20 cellular contexts compared by ENCODE assay signal in the genomic region with DNA sequence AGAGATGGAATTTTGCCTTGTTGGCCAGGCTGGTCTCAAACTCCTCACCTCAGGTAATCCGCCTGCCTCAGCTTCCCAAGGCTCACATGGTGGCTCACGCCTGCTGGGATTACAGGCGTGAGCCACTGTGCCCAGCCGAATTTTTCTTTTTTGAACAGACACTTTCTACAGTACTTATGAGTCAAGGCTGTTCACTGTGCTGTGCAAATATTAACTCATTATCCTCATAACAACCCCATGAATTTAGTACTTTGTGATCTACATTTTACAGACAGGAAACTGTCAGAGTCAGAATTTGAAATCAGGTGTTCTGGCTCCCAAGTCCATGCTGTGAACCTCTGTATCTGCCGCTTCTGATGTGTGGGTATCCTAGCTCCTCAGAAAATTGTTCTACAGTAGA. TPM values are rescaled to one million over a fixed set of nuclear protein-coding genes. Genes with fewer than 3 reads are reported as not detected.
DNase-seq lines count a peak whose midpoint lies in the region; ATAC-seq, FAIRE-seq and TF ChIP-seq lines count a peak whose summit lies in the region.
"Had no signal": no experiment of that assay in that cellular context is flagged by ENCODE, and none has a peak within 500 bp of the region (broad histone marks: within the 10 kb centered on the region; RNA-seq: fewer than 3 reads in every experiment).

No MANE protein-coding gene starts in this region.

- WGBS in HepG2 (ENCODE audit: low lambda C conversion rate) = 55% methylated on average over 5 of the region's 5 CpGs
- WGBS in right lobe of liver (ENCODE audit: insufficient coverage, low coverage, low lambda C conversion rate, missing lambda C conversion rate) = 75% methylated on average over 5 of the region's 5 CpGs

- no peak for TF ChIP-seq RAD21 in HepG2 (CRISPR knock-in tag; IDR thresholded peaks at IDR 0.05)

- TF ChIP-seq CTCF in HepG2 (CRISPR knock-in tag; IDR thresholded peaks at IDR 0.05) (no peak), right lobe of liver (IDR thresholded peaks at IDR 0.05) (no peak), left lung (IDR thresholded peaks at IDR 0.05) (no peak), gastrocnemius medialis (IDR thresholded peaks at IDR 0.05 in 4 of 5, conservative IDR thresholded peaks at IDR 0.05 in 1 of 5) (no peak)

- ATAC-seq in HepG2 (peak; percentile 94), right lobe of liver (no peak), left lung (peak; percentile 92), gastrocnemius medialis (no peak)
- no peak for ATAC-seq in activated T-helper 17 cell treated with anti-CD3 and anti-CD28 coated beads, Interleukin-2, amount 50 U/mL, for 72 hours (replicated peaks)
- ATAC-seq: SK-N-SH treated with all-trans-retinoic acid at 6 μM for 48 hours had no signal

- no peak for FAIRE-seq in HepG2 (lab: Jason Lieb, UNC)

- TF ChIP-seq POLR2A in HepG2 (IDR thresholded peaks at IDR 0.05; ENCODE audit: insufficient read depth in 1 of 2, low read depth in 2 of 2, low read length in 2 of 2) (no peak), right lobe of liver (IDR thresholded peaks at IDR 0.05) (no peak), gastrocnemius medialis (IDR thresholded peaks at IDR 0.05) (no peak)

- H3K27ac Mint-ChIP-seq in activated T-helper 17 cell treated with anti-CD3 and anti-CD28 coated beads, Interleukin-2, amount 50 U/mL, for 72 hours = peak overlapping the region; percentile 4
- H3K27ac Mint-ChIP-seq: HFFc6 had no signal

- H3K4me3 Mint-ChIP-seq in activated T-helper 17 cell treated with anti-CD3 and anti-CD28 coated beads, Interleukin-2, amount 50 U/mL, for 72 hours = no peak overlapping the region
- H3K4me3 Mint-ChIP-seq: HFFc6 had no signal

- TF ChIP-seq EP300 in HepG2 (IDR thresholded peaks at IDR 0.05; ENCODE audit: low read depth in 2 of 2, low read length in 2 of 2) (no peak), HepG2 (CRISPR knock-in tag; IDR thresholded peaks at IDR 0.05; ENCODE audit: borderline replicate concordance) (no peak)

- intact Hi-C loops in HepG2 (cut with micrococcal nuclease; ENCODE audit: unreplicated experiment) (no loop called here), right lobe of liver (cut with DNase I) (no loop called here), left lung (cut with DNase I) (no loop called here), gastrocnemius medialis (cut with DNase I; ENCODE audit: low total_unique reads) (loop anchor here (2.0 kb wide), 1 partner anchor 19 kb away; no protein-coding TSS in a partner anchor)

- peaks cover 2 to 17% of the 10 kb centered on the region in 2 experiments for H3K36me3 ChIP-seq in HepG2 (replicated peaks in 1 of 2; ENCODE audit: control insufficient read depth in 1 of 2, insufficient read depth in 2 of 2, low read length in 2 of 2)
- no peaks in the 10 kb centered on the region for H3K36me3 ChIP-seq in right lobe of liver
- peaks cover 0 to 20% of the 10 kb centered on the region in 2 donors for H3K36me3 ChIP-seq in left lung
- peaks cover 0 to 6% of the 10 kb centered on the region in 2 donors for H3K36me3 ChIP-seq in gastrocnemius medialis

- POLR2A ChIA-PET in HepG2 (lab: Yijun Ruan, JAX) = no interaction called here

- in situ Hi-C loops in HepG2 (cut with HindIII; ENCODE audit: extremely low pct_ligation_motif_present, low pct_unique_long_range_greater_than_20kb) = loop anchor here (25.0 kb wide), 1 partner anchor 107 kb away; a partner anchor contains a TSS
- in situ Hi-C loops in gastrocnemius medialis (cut with MboI; ENCODE audit: low sequenced_read_pairs in 4 of 4) = no loop called here

- H3K4me1 ChIP-seq in HepG2 (ENCODE audit: insufficient read depth, low read length) (peaks cover 16% of the 10 kb centered on the region), right lobe of liver (peaks cover 0 to 19% (median 2%) of the 10 kb centered on the region in 4 donors), left lung (peaks cover 0 to 14% of the 10 kb centered on the region in 2 donors), gastrocnemius medialis (peaks cover 27 to 29% of the 10 kb centered on the region in 2 donors)

- H3K27me3 Mint-ChIP-seq in activated T-helper 17 cell treated with anti-CD3 and anti-CD28 coated beads, Interleukin-2, amount 50 U/mL, for 72 hours = no peaks in the 10 kb centered on the region

- BruUV-seq in HepG2 (replicated peaks; lab: Mats Ljungman, UMichigan) = no TSS peak

- H4K20me1 ChIP-seq in HepG2 (ENCODE audit: insufficient read depth, low read length) = 0 out of 2 replicates have a peak, but pooled peaks cover 4% of the 10 kb centered on the region

- peak; percentile 70 for DNase-seq in HepG2 (ENCODE audit: low spot score)
- DNase-seq in right lobe of liver = no peak
- DNase-seq in left lung = no peak
- DNase-seq in NK-92 treated with Interleukin-12 subunit alpha and Interleukin-12 subunit beta, amount 100 ng/mL, for 24 hours (lab: John Stamatoyannopoulos, UW) = no peak
- DNase-seq in stimulated activated naive CD4-positive, alpha-beta T cell (lab: John Stamatoyannopoulos, UW) = no peak
- no peak for DNase-seq in gastrocnemius medialis
- DNase-seq: C1 segment of cervical spinal cord, GDM1, H7, HFFc6, NCI-H1417 treated with DMSO at 0.1 percent for 48 hours, NCI-H187 treated with DMSO at 0.1 percent for 48 hours, NCI-H526 treated with DMSO at 0.1 percent for 48 hours, RPMI8226, SIG-M5 had no signal

- no peaks in the 10 kb centered on the region for H3K79me2 ChIP-seq in HepG2 (ENCODE audit: insufficient read depth, low read length)

- no peaks in the 10 kb centered on the region for H3K9me3 Mint-ChIP-seq in activated T-helper 17 cell treated with anti-CD3 and anti-CD28 coated beads, Interleukin-2, amount 50 U/mL, for 72 hours
- H3K9me3 Mint-ChIP-seq: HFFc6 had no signal

- no peak overlapping the region for H2AFZ ChIP-seq in HepG2 (ENCODE audit: low read length)

- H3K36me3 Mint-ChIP-seq in activated T-helper 17 cell treated with anti-CD3 and anti-CD28 coated beads, Interleukin-2, amount 50 U/mL, for 72 hours (ENCODE audit: low read depth) = peaks cover 43% of the 10 kb centered on the region

- H3K27me3 ChIP-seq in HepG2 (ENCODE audit: control insufficient read depth in 1 of 2, insufficient read depth in 2 of 2, low read length in 2 of 2) = no peaks in the 10 kb centered on the region
- H3K27me3 ChIP-seq in right lobe of liver = no peaks in the 10 kb centered on the region
- no peaks in the 10 kb centered on the region for H3K27me3 ChIP-seq in left lung
- H3K27me3 ChIP-seq in gastrocnemius medialis = no peaks in the 10 kb centered on the region

- H3K27ac ChIP-seq in HepG2 (ENCODE audit: extremely low read length, insufficient read depth, low read length) = peak overlapping the region; percentile 67
- no peak overlapping the region for H3K27ac ChIP-seq in right lobe of liver
- peak overlapping the region in 1 of 2 donors; percentile 28 for H3K27ac ChIP-seq in left lung
- H3K27ac ChIP-seq in gastrocnemius medialis = no peak overlapping the region
- H3K27ac ChIP-seq: KMS-11 had no signal

- 0 out of 2 replicates have a peak overlapping the region, but pooled peaks have one; percentile 20 for H3K4me2 ChIP-seq in HepG2 (ENCODE audit: low read depth, low read length)
- H3K4me2 ChIP-seq: KMS-11 had no signal

- no peak overlapping the region for H3K9ac ChIP-seq in HepG2 (ENCODE audit: insufficient read depth, low read depth, low read length)
- H3K9ac ChIP-seq: KMS-11 had no signal

- H3K4me3 ChIP-seq in HepG2 (replicated peaks in 1 of 3; ENCODE audit: insufficient read depth in 1 of 3, low read depth in 2 of 3, low read length in 3 of 3) (peak overlapping the region in 1 of 3 experiments; percentile 6; a peak in 1 of 6 replicates), right lobe of liver (no peak overlapping the region), left lung (no peak overlapping the region), gastrocnemius medialis (no peak overlapping the region)

- H3K9me3 ChIP-seq in HepG2 (ENCODE audit: low read length) = no peaks in the 10 kb centered on the region
- no peaks in the 10 kb centered on the region for H3K9me3 ChIP-seq in right lobe of liver
- H3K9me3 ChIP-seq in left lung = no peaks in the 10 kb centered on the region
- no peaks in the 10 kb centered on the region for H3K9me3 ChIP-seq in gastrocnemius medialis

- H3K4me1 Mint-ChIP-seq in activated T-helper 17 cell treated with anti-CD3 and anti-CD28 coated beads, Interleukin-2, amount 50 U/mL, for 72 hours = peaks cover 12% of the 10 kb centered on the region

- CTCF ChIA-PET in HepG2 (lab: Yijun Ruan, JAX; ENCODE audit: low intra/inter-chr PET ratio, low total read pairs) = no interaction called here

RNA-seq across cellular contexts. Expression of a gene that starts 25.7 kb away (rescaled TPM):
- total RNA-seq in HepG2 (2016; rRNA removed; fragmentation: Illumina TruSeq; extraction: Trizol) (11.0 TPM in 2 replicates), right lobe of liver (1 to 10 TPM in 5 of 6 experiments, under 1 TPM in 1; 0.31 to 2.8 (median 2.3) TPM), left lung (under 1 TPM; 0.52 to 0.82 TPM), gastrocnemius medialis (10 to 100 TPM in 2 of 4 donors, 1 to 10 TPM in 2; 4.7 to 13.8 (median 10.0) TPM)
- 6.7 and 7.7 TPM in 2 replicates for total RNA-seq in HepG2 (2016; cell fraction: cytosol; rRNA removed; fragmentation: Illumina TruSeq; extraction: Trizol; ENCODE audit: low read depth)
- 9.5 and 11.0 TPM in 2 replicates for total RNA-seq in HepG2 (2016; cell fraction: insoluble cytoplasmic fraction; rRNA removed; fragmentation: Illumina TruSeq; extraction: Trizol)
- total RNA-seq in HepG2 (2016; cell fraction: membrane; rRNA removed; fragmentation: Illumina TruSeq; extraction: Trizol) = 22.4 and 23.7 TPM in 2 replicates
- total RNA-seq in HepG2 (2016; cell fraction: nucleus; rRNA removed; fragmentation: Illumina TruSeq; extraction: Trizol) = 5.6 and 6.2 TPM in 2 replicates
- polyA plus RNA-seq in HepG2 (2011; rRNA removed) = 7.5 and 8.8 TPM in 2 replicates
- polyA plus RNA-seq in HepG2 (2011; cell fraction: cytosol; rRNA removed) = 5.6 and 9.6 TPM in 2 replicates
- polyA plus RNA-seq in HepG2 (2011; cell fraction: nucleus; rRNA removed) = 7.2 and 7.9 TPM in 2 replicates
- 7.8 and 8.4 TPM in 2 replicates for polyA plus RNA-seq in HepG2 (2012)
- 10.8 and 10.9 TPM in 2 replicates for polyA plus RNA-seq in HepG2 (2016; cell fraction: cytosol; fragmentation: Illumina TruSeq; extraction: Trizol; ENCODE audit: low read depth)
- polyA plus RNA-seq in HepG2 (2016; cell fraction: insoluble cytoplasmic fraction; fragmentation: Illumina TruSeq; extraction: Trizol; ENCODE audit: low read depth) = 11.0 and 13.4 TPM in 2 replicates
- 23.2 and 26.5 TPM in 2 replicates for polyA plus RNA-seq in HepG2 (2016; cell fraction: membrane; fragmentation: Illumina TruSeq; extraction: Trizol; ENCODE audit: low read depth)
- polyA plus RNA-seq in HepG2 (2016; cell fraction: nucleus; fragmentation: Illumina TruSeq; extraction: Trizol; ENCODE audit: insufficient read depth, low read depth) = 9.0 and 10.2 TPM in 2 replicates
- polyA minus RNA-seq in HepG2 (2011; rRNA and poly(A)+ RNA removed; ENCODE audit: low replicate concordance) = 31.4 TPM in 1 of 2 replicates, not detected in the other
- polyA minus RNA-seq in HepG2 (2011; cell fraction: cytosol; rRNA and poly(A)+ RNA removed) = 7.5 and 10.6 TPM in 2 replicates
- 5.0 and 7.1 TPM in 2 replicates for polyA minus RNA-seq in HepG2 (2011; cell fraction: nucleus; rRNA and poly(A)+ RNA removed)
- under 1 TPM; 0.16 to 0.63 TPM for total RNA-seq in activated T-helper 17 cell treated with anti-CD3 and anti-CD28 coated beads, Interleukin-2, amount 50 U/mL, for 72 hours

RNA-seq across cellular contexts. Expression of a gene that starts 47.3 kb away (rescaled TPM):
- total RNA-seq in HepG2 (2016; rRNA removed; fragmentation: Illumina TruSeq; extraction: Trizol) (not detected in 2 replicates), right lobe of liver (not detected), left lung (1 to 10 TPM in 1 of 2 donors, under 1 TPM in 1; 0.35 to 1.6 TPM), gastrocnemius medialis (under 1 TPM in 2 of 4 donors, not detected in 2; 0.15 to 0.75 TPM)
- not detected in 2 replicates for total RNA-seq in HepG2 (2016; cell fraction: cytosol; rRNA removed; fragmentation: Illumina TruSeq; extraction: Trizol; ENCODE audit: low read depth)
- total RNA-seq in HepG2 (2016; cell fraction: insoluble cytoplasmic fraction; rRNA removed; fragmentation: Illumina TruSeq; extraction: Trizol) = not detected in 2 replicates
- not detected in 2 replicates for total RNA-seq in HepG2 (2016; cell fraction: membrane; rRNA removed; fragmentation: Illumina TruSeq; extraction: Trizol)
- not detected in 2 replicates for total RNA-seq in HepG2 (2016; cell fraction: nucleus; rRNA removed; fragmentation: Illumina TruSeq; extraction: Trizol)
- not detected in 2 replicates for polyA plus RNA-seq in HepG2 (2011; rRNA removed)
- polyA plus RNA-seq in HepG2 (2011; cell fraction: cytosol; rRNA removed) = not detected in 2 replicates
- not detected in 2 replicates for polyA plus RNA-seq in HepG2 (2011; cell fraction: nucleus; rRNA removed)
- not detected in 2 replicates for polyA plus RNA-seq in HepG2 (2012)
- not detected in 2 replicates for polyA plus RNA-seq in HepG2 (2016; cell fraction: cytosol; fragmentation: Illumina TruSeq; extraction: Trizol; ENCODE audit: low read depth)
- polyA plus RNA-seq in HepG2 (2016; cell fraction: insoluble cytoplasmic fraction; fragmentation: Illumina TruSeq; extraction: Trizol; ENCODE audit: low read depth) = not detected in 2 replicates
- polyA plus RNA-seq in HepG2 (2016; cell fraction: membrane; fragmentation: Illumina TruSeq; extraction: Trizol; ENCODE audit: low read depth) = not detected in 2 replicates
- polyA plus RNA-seq in HepG2 (2016; cell fraction: nucleus; fragmentation: Illumina TruSeq; extraction: Trizol; ENCODE audit: insufficient read depth, low read depth) = not detected in 2 replicates
- polyA minus RNA-seq in HepG2 (2011; rRNA and poly(A)+ RNA removed; ENCODE audit: low replicate concordance) = 0.06 and 0.09 TPM in 2 replicates
- polyA minus RNA-seq in HepG2 (2011; cell fraction: cytosol; rRNA and poly(A)+ RNA removed) = not detected in 2 replicates
- not detected in 2 replicates for polyA minus RNA-seq in HepG2 (2011; cell fraction: nucleus; rRNA and poly(A)+ RNA removed)
- not detected for total RNA-seq in activated T-helper 17 cell treated with anti-CD3 and anti-CD28 coated beads, Interleukin-2, amount 50 U/mL, for 72 hours
- total RNA-seq: Daoy, HFFc6 had no signal

RNA-seq across cellular contexts. Expression of a gene that starts 55.0 kb away (rescaled TPM):
- total RNA-seq in HepG2 (2016; rRNA removed; fragmentation: Illumina TruSeq; extraction: Trizol) (not detected in 2 replicates), right lobe of liver (not detected), left lung (not detected), gastrocnemius medialis (not detected)
- not detected in 2 replicates for total RNA-seq in HepG2 (2016; cell fraction: cytosol; rRNA removed; fragmentation: Illumina TruSeq; extraction: Trizol; ENCODE audit: low read depth)
- total RNA-seq in HepG2 (2016; cell fraction: insoluble cytoplasmic fraction; rRNA removed; fragmentation: Illumina TruSeq; extraction: Trizol) = not detected in 2 replicates
- total RNA-seq in HepG2 (2016; cell fraction: membrane; rRNA removed; fragmentation: Illumina TruSeq; extraction: Trizol) = not detected in 2 replicates
- total RNA-seq in HepG2 (2016; cell fraction: nucleus; rRNA removed; fragmentation: Illumina TruSeq; extraction: Trizol) = not detected in 2 replicates
- not detected in 2 replicates for polyA plus RNA-seq in HepG2 (2011; rRNA removed)
- polyA plus RNA-seq in HepG2 (2011; cell fraction: cytosol; rRNA removed) = not detected in 2 replicates
- not detected in 2 replicates for polyA plus RNA-seq in HepG2 (2011; cell fraction: nucleus; rRNA removed)
- polyA plus RNA-seq in HepG2 (2012) = not detected in 2 replicates
- polyA plus RNA-seq in HepG2 (2016; cell fraction: cytosol; fragmentation: Illumina TruSeq; extraction: Trizol; ENCODE audit: low read depth) = not detected in 2 replicates
- not detected in 2 replicates for polyA plus RNA-seq in HepG2 (2016; cell fraction: insoluble cytoplasmic fraction; fragmentation: Illumina TruSeq; extraction: Trizol; ENCODE audit: low read depth)
- polyA plus RNA-seq in HepG2 (2016; cell fraction: membrane; fragmentation: Illumina TruSeq; extraction: Trizol; ENCODE audit: low read depth) = not detected in 2 replicates
- not detected in 2 replicates for polyA plus RNA-seq in HepG2 (2016; cell fraction: nucleus; fragmentation: Illumina TruSeq; extraction: Trizol; ENCODE audit: insufficient read depth, low read depth)
- not detected in 2 replicates for polyA minus RNA-seq in HepG2 (2011; rRNA and poly(A)+ RNA removed; ENCODE audit: low replicate concordance)
- polyA minus RNA-seq in HepG2 (2011; cell fraction: cytosol; rRNA and poly(A)+ RNA removed) = not detected in 2 replicates
- not detected in 2 replicates for polyA minus RNA-seq in HepG2 (2011; cell fraction: nucleus; rRNA and poly(A)+ RNA removed)
- not detected for total RNA-seq in activated T-helper 17 cell treated with anti-CD3 and anti-CD28 coated beads, Interleukin-2, amount 50 U/mL, for 72 hours
- total RNA-seq: Daoy, H7, HFFc6, HT-29 had no signal

Comparison
In these comparisons a context has a peak if more than half of its experiments do, and no peak if none do; other contexts are left out.
1. ATAC-seq: peak in HepG2 (single experiment) and left lung (single experiment); none in right lobe of liver (0 of 4), activated T-helper 17 cell treated with anti-CD3 and anti-CD28 coated beads, Interleukin-2, amount 50 U/mL, for 72 hours (single experiment) and gastrocnemius medialis (0 of 2).